8 cellular contexts compared by ENCODE assay signal in the genomic region with DNA sequence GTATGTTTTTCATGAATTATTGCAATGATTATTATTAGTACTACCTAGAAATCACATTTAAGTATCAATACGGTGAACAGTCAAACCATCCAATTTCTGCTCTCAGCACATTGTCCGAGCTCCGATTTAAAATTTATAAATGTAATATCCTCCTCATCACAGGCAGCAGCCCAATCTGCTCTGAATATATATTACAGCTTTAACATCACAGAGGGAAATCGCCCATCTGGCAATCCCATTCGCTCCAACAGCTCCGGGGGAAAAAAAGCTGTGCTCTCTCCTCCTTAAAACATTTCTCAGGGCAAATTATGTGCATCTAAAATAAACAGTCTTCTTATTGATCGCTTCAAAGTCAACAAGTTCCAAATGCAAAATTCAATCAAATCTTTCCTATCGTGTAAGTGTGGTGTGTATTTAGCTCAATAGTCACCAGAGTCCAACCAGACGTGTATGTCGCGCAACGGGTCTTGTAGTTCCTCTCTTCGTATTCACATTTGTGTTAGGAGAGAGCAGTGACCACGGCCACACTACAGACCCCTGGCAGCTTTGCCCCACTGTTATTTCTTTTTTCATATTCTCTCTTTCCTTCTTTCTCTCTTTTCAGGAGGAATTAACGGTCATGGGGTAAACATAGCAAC.
DNase-seq lines count a peak whose midpoint lies in the region; TF ChIP-seq lines count a peak whose summit lies in the region.

No MANE protein-coding gene starts in this region.

- H3K4me1 ChIP-seq in MM.1S (ENCODE audit: low read length) (peaks cover 12% of the 10 kb centered on the region; the same call in 1 of the 2 replicates), subcutaneous abdominal adipose tissue (ENCODE audit: control insufficient read depth in 5 of 5, insufficient read depth in 5 of 5, low read length in 5 of 5) (peaks cover 0 to 33% (median 16%) of the 10 kb centered on the region in 5 donors)

- H3K36me3 ChIP-seq in MM.1S (replicated peaks; ENCODE audit: insufficient read depth, low read length) (no peaks in the 10 kb centered on the region), subcutaneous abdominal adipose tissue (ENCODE audit: control insufficient read depth in 5 of 5, insufficient read depth in 5 of 5, low read length in 5 of 5) (no peaks in the 10 kb centered on the region)

- H3K9me3 ChIP-seq in MM.1S (replicated peaks; ENCODE audit: insufficient read depth, low read length) (no peaks in the 10 kb centered on the region), subcutaneous abdominal adipose tissue (ENCODE audit: control insufficient read depth in 5 of 5, low read length in 5 of 5) (no peaks in the 10 kb centered on the region)

- H3K79me2 ChIP-seq in MM.1S (ENCODE audit: low read length): peaks cover 4% of the 10 kb centered on the region; the same call in 1 of the 2 replicates

- H3K4me2 ChIP-seq in MM.1S (ENCODE audit: low read depth, low read length): peak overlapping the region; percentile 17; the same call in 1 of the 2 replicates

- no peak for TF ChIP-seq CTCF in MM.1S (IDR thresholded peaks at IDR 0.05; ENCODE audit: low read length)
- no peak for TF ChIP-seq CTCF in cardiac fibroblast (IDR thresholded peaks at IDR 0.05; ENCODE audit: low read depth, low read length)

- no peak for DNase-seq in MM.1S
- DNase-seq in cardiac fibroblast (ENCODE audit: low read depth in 2 of 2): peak in 1 of 2 donors; percentile 55
- peak; percentile 42 for DNase-seq in left kidney (ENCODE audit: low read depth, low spot score)
- no peak for DNase-seq in AML-193 (lab: John Stamatoyannopoulos, UW)
- DNase-seq in NK-92 treated with Interleukin-12 subunit alpha and Interleukin-12 subunit beta, amount 100 ng/mL, for 24 hours (lab: John Stamatoyannopoulos, UW): no peak
- no peak for DNase-seq in GDM1 (lab: John Stamatoyannopoulos, UW)
- no peak for DNase-seq in activated CD4-positive, alpha-beta T cell treated with anti-CD3 and anti-CD28 coated beads, Interleukin-2, amount 50 U/mL, for 48 hours

- H3K4me3 ChIP-seq in MM.1S (ENCODE audit: low read length): no peak overlapping the region
- H3K4me3 ChIP-seq in cardiac fibroblast (replicated peaks in 1 of 2; ENCODE audit: low read depth in 2 of 2, low read length in 2 of 2): peak overlapping the region; percentile 22 to 59
- H3K4me3 ChIP-seq in subcutaneous abdominal adipose tissue (ENCODE audit: low read depth in 1 of 5, low read length in 5 of 5): peak overlapping the region; percentile 61 to 89 (median 82)

- H3K27me3 ChIP-seq in MM.1S (replicated peaks; ENCODE audit: insufficient read depth, low read length) (no peaks in the 10 kb centered on the region), subcutaneous abdominal adipose tissue (ENCODE audit: control insufficient read depth in 5 of 5, insufficient read depth in 4 of 5, low read length in 5 of 5) (no peaks in the 10 kb centered on the region)

- no peaks in the 10 kb centered on the region for H3F3A ChIP-seq in MM.1S (ENCODE audit: insufficient read depth, low read length)

- H4K20me1 ChIP-seq in MM.1S (ENCODE audit: insufficient read depth, low read length): no peaks in the 10 kb centered on the region

- no peak overlapping the region for H3K9ac ChIP-seq in MM.1S (ENCODE audit: low read length)
- H3K9ac ChIP-seq in subcutaneous abdominal adipose tissue (ENCODE audit: low read length in 5 of 5): peak overlapping the region; percentile 12 to 86 (median 49)

- no peaks in the 10 kb centered on the region for H3K9me2 ChIP-seq in MM.1S (replicated peaks; ENCODE audit: insufficient read depth, low read length)

- no peak overlapping the region for H2AFZ ChIP-seq in MM.1S (ENCODE audit: low read length)

- no peak overlapping the region for H3K27ac ChIP-seq in MM.1S (ENCODE audit: low read length)
- H3K27ac ChIP-seq in subcutaneous abdominal adipose tissue (ENCODE audit: low read depth, low read length): peak overlapping the region; percentile 89
